In genomic region chr11:64017950-64018224, GRCh38 we compare ENCODE assay signal across 12 cellular contexts. TPM values are rescaled to one million over a fixed set of nuclear protein-coding genes. Genes with fewer than 3 reads are reported as not detected.
"Had no signal": no experiment of that assay in that cellular context is flagged by ENCODE, and none has a peak within 500 bp of the region (broad histone marks: within the 10 kb centered on the region; RNA-seq: fewer than 3 reads in every experiment).

No MANE protein-coding gene starts in this region.

- H3K4me1 ChIP-seq: SJSA1 had no signal

- H3K9me3 ChIP-seq: SJSA1 had no signal

- ATAC-seq: K562 had no signal

- H3K27ac ChIP-seq: KMS-11, SJSA1, SK-N-MC had no signal

- H3K36me3 ChIP-seq: SJSA1 had no signal

- H3K4me3 ChIP-seq: K562, SJSA1, SK-N-MC had no signal

- DNase-seq: Kasumi-1, MM.1S, NCI-H146, NCI-H1930, NCI-H2227 treated with DMSO at 0.1 percent for 48 hours, Right ventricle myocardium superior, SIG-M5 had no signal

- H3K4me1 Mint-ChIP-seq: IgD-negative memory B cell had no signal

- H3K4me3 Mint-ChIP-seq: IgD-negative memory B cell had no signal

- H3K27me3 ChIP-seq: SJSA1 had no signal

- H3K36me3 Mint-ChIP-seq: IgD-negative memory B cell had no signal

RNA-seq across cellular contexts. Expression of gene FLRT1, which starts 17.8 kb away (rescaled TPM):
- total RNA-seq: K562 had no signal
- polyA plus RNA-seq: IgD-negative memory B cell, K562 had no signal
